20 cellular contexts compared by ENCODE assay signal in genomic region chr14:65028937-65029336, GRCh38. TPM values are rescaled to one million over a fixed set of nuclear protein-coding genes. Genes with fewer than 3 reads are reported as not detected.
A peak's percentile ranks its signal among the peaks of the same experiment; 100 is the strongest.
DNase-seq lines count a peak whose midpoint lies in the region; ATAC-seq, FAIRE-seq and TF ChIP-seq lines count a peak whose summit lies in the region.
"Had no signal": no experiment of that assay in that cellular context is flagged by ENCODE, and none has a peak within 500 bp of the region (broad histone marks: within the 10 kb centered on the region; RNA-seq: fewer than 3 reads in every experiment).

No MANE protein-coding gene starts in this region.

- H3K27me3 ChIP-seq in IMR-90 (ENCODE audit: control insufficient read depth, insufficient read depth, low read length) (no peaks in the 10 kb centered on the region), small intestine (ENCODE audit: control insufficient read depth in 2 of 2, insufficient read depth in 2 of 2, low read length in 2 of 2) (no peaks in the 10 kb centered on the region)
- H3K27me3 ChIP-seq: BLaER1 had no signal

- in situ Hi-C loops in IMR-90 (cut with MboI; ENCODE audit: low sequenced_read_pairs): no loop called here

- no peaks in the 10 kb centered on the region for H4K20me1 ChIP-seq in IMR-90 (ENCODE audit: insufficient read depth, low read length)
- H4K20me1 ChIP-seq: BLaER1 had no signal

- POLR2A ChIA-PET in IMR-90 (lab: Charles Lee; ENCODE audit: unreplicated experiment): no interaction called here

- no peak overlapping the region for H3K4ac ChIP-seq in IMR-90 (ENCODE audit: low read depth, low read length)

- peaks cover 2% of the 10 kb centered on the region; the same call in 1 of the 2 replicates for H3K9me1 ChIP-seq in IMR-90 (ENCODE audit: insufficient read depth, low read length)

- no peak overlapping the region for H3K4me3 Mint-ChIP-seq in T-helper 2 cell treated with Interferon-gamma antibody and Interleukin-4, amounts not matched to agents 5 μg/mL and 100 μg/mL, for 36 hours
- H3K4me3 Mint-ChIP-seq: CD8-positive, alpha-beta T cell; H9; IgD-negative memory B cell had no signal

- TF ChIP-seq CTCF in C4-2B (conservative IDR thresholded peaks at IDR 0.05) (no peak), IMR-90 (conservative IDR thresholded peaks at IDR 0.05; ENCODE audit: low read depth, low read length) (no peak)

- H3K9me3 Mint-ChIP-seq in T-helper 2 cell treated with Interferon-gamma antibody and Interleukin-4, amounts not matched to agents 5 μg/mL and 100 μg/mL, for 36 hours: no peaks in the 10 kb centered on the region
- H3K9me3 Mint-ChIP-seq: CD8-positive, alpha-beta T cell; H9; IgD-negative memory B cell had no signal

- no peak overlapping the region for H2AK9ac ChIP-seq in IMR-90 (replicated peaks; ENCODE audit: low read depth, low read length, poor library complexity)

- no peak for FAIRE-seq in small intestine (lab: Jason Lieb, UNC)
- FAIRE-seq: GM12892, GM18507 had no signal

- no peak overlapping the region for H2BK20ac ChIP-seq in IMR-90 (ENCODE audit: low read depth, low read length)

- H2BK120ac ChIP-seq in IMR-90 (ENCODE audit: low read depth, low read length): no peak overlapping the region

- no peak overlapping the region for H4K8ac ChIP-seq in IMR-90 (ENCODE audit: low read depth in 2 of 2, low read length in 2 of 2)

- H3K27ac Mint-ChIP-seq in T-helper 2 cell treated with Interferon-gamma antibody and Interleukin-4, amounts not matched to agents 5 μg/mL and 100 μg/mL, for 36 hours: no peak overlapping the region
- H3K27ac Mint-ChIP-seq: CD8-positive, alpha-beta T cell had no signal

- H3K9ac ChIP-seq in IMR-90 (ENCODE audit: low read depth, low read length): no peak overlapping the region
- H3K9ac ChIP-seq: BLaER1 had no signal

- H3K27me3 Mint-ChIP-seq in T-helper 2 cell treated with Interferon-gamma antibody and Interleukin-4, amounts not matched to agents 5 μg/mL and 100 μg/mL, for 36 hours (ENCODE audit: low read depth): no peaks in the 10 kb centered on the region
- H3K27me3 Mint-ChIP-seq: IgD-negative memory B cell had no signal

- intact Hi-C loops in IMR-90 (cut with micrococcal nuclease): no loop called here
- intact Hi-C loops in left colon (cut with DNase I, micrococcal nuclease): no loop called here

- no peak overlapping the region for H4K91ac ChIP-seq in IMR-90 (ENCODE audit: insufficient read depth, low read depth, low read length)

- TF ChIP-seq RAD21 in IMR-90 (IDR thresholded peaks at IDR 0.05; ENCODE audit: low read length): no peak

- no peak overlapping the region for H3K14ac ChIP-seq in IMR-90 (replicated peaks; ENCODE audit: low read depth, low read length)

- peak; percentile 32 for DNase-seq in IMR-90
- DNase-seq in left colon: no peak
- peak; percentile 68 for DNase-seq in small intestine
- DNase-seq in amniotic stem cell (lab: John Stamatoyannopoulos, UW): no peak
- no peak for DNase-seq in T-helper 2 cell treated with Interferon-gamma antibody and Interleukin-4, amounts not matched to agents 5 μg/mL and 100 μg/mL, for 36 hours (ENCODE audit: low spot score)
- DNase-seq in Ammon's horn (ENCODE audit: low spot score): no peak
- DNase-seq: AML-193; CD8-positive, alpha-beta T cell; DMS 273 treated with DMSO at 0.1 percent for 48 hours; DMS79; GDM1; GOT3; H9; Karpas-422; KBM-7 had no signal

- H3K9me3 ChIP-seq in IMR-90 (ENCODE audit: control insufficient read depth, insufficient read depth, low read length): no peaks in the 10 kb centered on the region
- no peaks in the 10 kb centered on the region for H3K9me3 ChIP-seq in small intestine (ENCODE audit: control insufficient read depth, low read depth)
- H3K9me3 ChIP-seq: BLaER1 had no signal

- H2BK5ac ChIP-seq in IMR-90 (ENCODE audit: low read depth, low read length, poor library complexity, severe bottlenecking): no peak overlapping the region

- peak; percentile 85 for ATAC-seq in IMR-90 (ENCODE audit: low read depth)
- ATAC-seq in left colon: peak; percentile 47
- ATAC-seq: CD8-positive, alpha-beta T cell had no signal

- no peak for TF ChIP-seq POLR2A in IMR-90 (IDR thresholded peaks at IDR 0.05; ENCODE audit: low read depth, low read length)

- H2AFZ ChIP-seq in IMR-90 (replicated peaks; ENCODE audit: low read length, poor library complexity): no peak overlapping the region

- no peak overlapping the region for H2AK5ac ChIP-seq in IMR-90 (ENCODE audit: low read depth, low read length)

- no TSS peak for BruUV-seq in IMR-90 (replicated peaks; lab: Mats Ljungman, UMichigan)

- no peak overlapping the region for H3K23ac ChIP-seq in IMR-90 (ENCODE audit: low read depth, low read length)

- peaks cover 27% of the 10 kb centered on the region for H3K36me3 Mint-ChIP-seq in T-helper 2 cell treated with Interferon-gamma antibody and Interleukin-4, amounts not matched to agents 5 μg/mL and 100 μg/mL, for 36 hours (ENCODE audit: low read depth)

- WGBS in IMR-90 (ENCODE audit: extremely low coverage in 2 of 2, insufficient read length in 1 of 2), 2 experiments: no CpG with 5 or more reads among the region's 3 CpGs
- 26 to 64% (median 46%) methylated on average over 3 of the region's 3 CpGs for WGBS in small intestine, 3 donors

- H3K4me2 ChIP-seq in IMR-90 (ENCODE audit: low read depth, low read length): peak overlapping the region; percentile 2; the same call in 1 of the 2 replicates
- H3K4me2 ChIP-seq: BLaER1 had no signal

- H3K18ac ChIP-seq in IMR-90 (ENCODE audit: low read depth, low read length): no peak overlapping the region

- no peak overlapping the region for H4K5ac ChIP-seq in IMR-90 (ENCODE audit: low read depth, low read length)

- H3K4me1 ChIP-seq in IMR-90 (ENCODE audit: control insufficient read depth, insufficient read depth, low read length) (peaks cover 2% of the 10 kb centered on the region; the same call in 1 of the 2 replicates), small intestine (ENCODE audit: control insufficient read depth in 2 of 2, insufficient read depth in 1 of 2, low read depth in 1 of 2, low read length in 1 of 2) (peaks cover 0 to 3% of the 10 kb centered on the region in 2 donors)
- H3K4me1 ChIP-seq: BLaER1 had no signal

- H3K56ac ChIP-seq in IMR-90 (ENCODE audit: extremely low read depth, insufficient read depth, low read length): no peak overlapping the region

- no peak overlapping the region for H2BK15ac ChIP-seq in IMR-90 (ENCODE audit: low read depth, low read length)

- H3K4me1 Mint-ChIP-seq in T-helper 2 cell treated with Interferon-gamma antibody and Interleukin-4, amounts not matched to agents 5 μg/mL and 100 μg/mL, for 36 hours (ENCODE audit: low read depth): no peaks in the 10 kb centered on the region
- H3K4me1 Mint-ChIP-seq: H9, IgD-negative memory B cell had no signal

- peaks cover 11% of the 10 kb centered on the region for H3K36me3 ChIP-seq in IMR-90 (ENCODE audit: control insufficient read depth, insufficient read depth, low read length)
- H3K36me3 ChIP-seq in small intestine (ENCODE audit: control insufficient read depth in 2 of 2, insufficient read depth in 2 of 2, low read length in 2 of 2): peaks cover 0 to 5% of the 10 kb centered on the region in 2 donors

- CTCF ChIA-PET in IMR-90 (lab: Yijun Ruan, JAX): interaction anchor here (0.6 to 2.6 kb wide), 2 partner anchors 9 to 206 kb away, joined by 3 to 8 read pairs; no protein-coding TSS in a partner anchor

- dilution Hi-C loops in IMR-90 (cut with HindIII; ENCODE audit: low sequenced_read_pairs, unreplicated experiment): no loop called here

- H3K27ac ChIP-seq in C4-2B (peak overlapping the region; percentile 12; the same call in 1 of the 2 replicates), IMR-90 (ENCODE audit: insufficient read depth, low read length) (no peak overlapping the region; the same call in 1 of the 2 replicates), small intestine (ENCODE audit: low read depth in 1 of 2, low read length in 1 of 2) (no peak overlapping the region)
- H3K27ac ChIP-seq: BLaER1 had no signal

- H3K4me3 ChIP-seq in IMR-90 (ENCODE audit: insufficient read depth, low read depth, low read length): no peak overlapping the region
- no peak overlapping the region for H3K4me3 ChIP-seq in small intestine (ENCODE audit: low read depth in 1 of 2, low read length in 2 of 2)
- H3K4me3 ChIP-seq: BLaER1 had no signal

- H3K79me1 ChIP-seq in IMR-90 (ENCODE audit: low read depth in 1 of 2, low read length in 2 of 2): no peaks in the 10 kb centered on the region; a peak in 1 of 4 replicates

TF ChIP-seq in IMR-90, 13 proteins besides CTCF, POLR2A, EP300 and RAD21:
- TF ChIP-seq RFX5 (IDR thresholded peaks at IDR 0.05; ENCODE audit: low read depth, low read length) (no peak), BHLHE40 (IDR thresholded peaks at IDR 0.05; ENCODE audit: low read depth, low read length) (peak; percentile 69), FOS (IDR thresholded peaks at IDR 0.05; ENCODE audit: low read depth, low read length) (no peak)

RNA-seq across cellular contexts. Expression of gene FNTB, which starts 42.2 kb away (rescaled TPM):
- total RNA-seq in IMR-90 (2012; rRNA removed): 8.1 and 9.9 TPM in 2 replicates
- 17.8 and 18.5 TPM in 2 replicates for polyA plus RNA-seq in IMR-90 (2012; rRNA removed)
- polyA plus RNA-seq in IMR-90 (2012; cell fraction: cytosol; rRNA removed): 11.6 and 15.5 TPM in 2 replicates
- 24.1 and 27.4 TPM in 2 replicates for polyA plus RNA-seq in IMR-90 (2012; cell fraction: nucleus; rRNA removed; ENCODE audit: low replicate concordance)
- total RNA-seq in left colon: 10 to 100 TPM; 11.0 to 14.2 TPM
- 10 to 100 TPM in 1 of 3 donors, 1 to 10 TPM in 2; 6.7 to 10.1 (median 7.3) TPM for polyA plus RNA-seq in small intestine

RNA-seq across cellular contexts. Expression of gene RAB15, which starts 56.8 kb away (rescaled TPM):
- total RNA-seq in IMR-90 (2012; rRNA removed): 3.3 and 3.4 TPM in 2 replicates
- 7.0 and 7.8 TPM in 2 replicates for polyA plus RNA-seq in IMR-90 (2012; rRNA removed)
- 4.5 and 5.1 TPM in 2 replicates for polyA plus RNA-seq in IMR-90 (2012; cell fraction: cytosol; rRNA removed)
- 15.7 and 20.4 TPM in 2 replicates for polyA plus RNA-seq in IMR-90 (2012; cell fraction: nucleus; rRNA removed; ENCODE audit: low replicate concordance)
- total RNA-seq in left colon: 10 to 100 TPM; 25.9 to 40.3 TPM
- polyA plus RNA-seq in small intestine: 10 to 100 TPM; 12.2 to 47.9 (median 12.5) TPM

Comparison
In these comparisons a context has a peak if more than half of its experiments do, and no peak if none do; other contexts are left out.
1. DNase-seq: peak in IMR-90 (single experiment) and small intestine (single experiment); none in left colon (0 of 2), amniotic stem cell (single experiment), T-helper 2 cell treated with Interferon-gamma antibody and Interleukin-4, amounts not matched to agents 5 μg/mL and 100 μg/mL, for 36 hours (single experiment) and Ammon's horn (single experiment).